26 cellular contexts compared by ENCODE assay signal in the genomic region with DNA sequence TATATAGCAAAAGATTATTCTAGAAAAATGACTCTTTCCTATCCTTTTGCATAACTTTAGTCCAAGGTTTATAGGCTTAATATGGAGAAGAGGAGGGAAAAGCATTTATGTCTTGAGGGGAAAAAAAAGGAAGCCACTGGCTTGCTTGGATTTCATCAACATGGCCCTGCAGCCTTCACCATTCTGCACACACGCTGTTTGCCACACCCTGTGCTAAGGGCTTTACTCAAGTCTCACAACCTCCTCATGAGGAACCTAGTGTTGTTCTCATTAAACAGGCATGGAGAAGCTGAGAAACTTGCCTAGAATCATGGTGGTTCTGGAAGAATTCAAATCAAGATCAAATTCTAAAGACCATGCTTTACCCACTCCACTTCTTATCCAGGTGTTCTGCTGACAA.
"Had no signal": no experiment of that assay in that cellular context is flagged by ENCODE, and none has a peak within 500 bp of the region (broad histone marks: within the 10 kb centered on the region; RNA-seq: fewer than 3 reads in every experiment).

No MANE protein-coding gene starts in this region.

- H3K27ac Mint-ChIP-seq: dendritic cell treated with granulocyte-macrophage colony-stimulating factor and Interleukin-4, amounts not matched to agents 40 ng/mL and 50 ng/mL, for 4 days; endodermal cell; mesothelial cell of epicardium; naive thymus-derived CD4-positive, alpha-beta T cell; nephron; neural progenitor cell; progenitor cell of endocrine pancreas; stimulated activated naive B cell treated with anti-CD40 and anti-IgM and Interleukin-4, amounts not matched to agents 10 μg/mL and 1 μg/mL and 100 μg/mL, for 72 hours; stimulated activated naive CD8-positive, alpha-beta T cell treated with anti-CD3 and anti-CD28 coated beads, Interleukin-15, Interleukin-2, amounts not matched to agents 100 ng/mL and 50 ng/mL, for 24 hours had no signal

- ATAC-seq: esophagus mucosa; gastrocnemius medialis; left lobe of liver; naive thymus-derived CD4-positive, alpha-beta T cell; right lobe of liver; stimulated activated naive B cell treated with anti-CD40 and anti-IgM and Interleukin-4, amounts not matched to agents 10 μg/mL and 1 μg/mL and 100 μg/mL, for 72 hours had no signal

- H3K36me3 Mint-ChIP-seq: mesothelial cell of epicardium; naive thymus-derived CD4-positive, alpha-beta T cell; neural progenitor cell; stimulated activated naive B cell treated with anti-CD40 and anti-IgM and Interleukin-4, amounts not matched to agents 10 μg/mL and 1 μg/mL and 100 μg/mL, for 72 hours had no signal

- H3K4me3 Mint-ChIP-seq: dendritic cell treated with granulocyte-macrophage colony-stimulating factor and Interleukin-4, amounts not matched to agents 40 ng/mL and 50 ng/mL, for 4 days; endodermal cell; mesothelial cell of epicardium; naive thymus-derived CD4-positive, alpha-beta T cell; nephron; neural progenitor cell; stimulated activated naive B cell treated with anti-CD40 and anti-IgM and Interleukin-4, amounts not matched to agents 10 μg/mL and 1 μg/mL and 100 μg/mL, for 72 hours; stimulated activated naive CD8-positive, alpha-beta T cell treated with anti-CD3 and anti-CD28 coated beads, Interleukin-15, Interleukin-2, amounts not matched to agents 100 ng/mL and 50 ng/mL, for 24 hours had no signal

- H3K9me3 Mint-ChIP-seq: dendritic cell treated with granulocyte-macrophage colony-stimulating factor and Interleukin-4, amounts not matched to agents 40 ng/mL and 50 ng/mL, for 4 days; endodermal cell; mesothelial cell of epicardium; nephron; neural progenitor cell; stimulated activated naive B cell treated with anti-CD40 and anti-IgM and Interleukin-4, amounts not matched to agents 10 μg/mL and 1 μg/mL and 100 μg/mL, for 72 hours; stimulated activated naive CD8-positive, alpha-beta T cell treated with anti-CD3 and anti-CD28 coated beads, Interleukin-15, Interleukin-2, amounts not matched to agents 100 ng/mL and 50 ng/mL, for 24 hours had no signal

- H3K9me3 ChIP-seq: gastrocnemius medialis, right lobe of liver, thoracic aorta, transverse colon, vagina had no signal

- H3K27ac ChIP-seq: epithelial cell of prostate, gastrocnemius medialis, neural progenitor cell, parathyroid adenoma, right lobe of liver, thoracic aorta, transverse colon, vagina had no signal

- H3K36me3 ChIP-seq: gastrocnemius medialis, neural progenitor cell, right lobe of liver, thoracic aorta had no signal

- H3K4me3 ChIP-seq: gastrocnemius medialis, neural progenitor cell, right lobe of liver, thoracic aorta, transverse colon, vagina had no signal

- DNase-seq: effector CD8-positive, alpha-beta T cell; endodermal cell; foreskin fibroblast; gastrocnemius medialis; head of caudate nucleus; kidney; mesenchymal stem cell; naive thymus-derived CD4-positive, alpha-beta T cell; right lobe of liver; small intestine; stimulated activated CD4-positive, alpha-beta T cell treated with anti-CD3 and anti-CD28 coated beads, Interleukin-15, amount 100 ng/mL, for 24 hours; stimulated activated CD4-positive, alpha-beta T cell treated with anti-CD3 and anti-CD28 coated beads, Interleukin-2, amount 100 ng/mL, for 48 hours; stimulated activated naive B cell treated with anti-CD40 and anti-IgM and Interleukin-4, amounts not matched to agents 10 μg/mL and 1 μg/mL and 100 μg/mL, for 72 hours; transverse colon had no signal

- H3K27me3 ChIP-seq: gastrocnemius medialis, neural progenitor cell, right lobe of liver, transverse colon, vagina had no signal

- H3K27me3 Mint-ChIP-seq: stimulated activated naive B cell treated with anti-CD40 and anti-IgM and Interleukin-4, amounts not matched to agents 10 μg/mL and 1 μg/mL and 100 μg/mL, for 72 hours; stimulated activated naive CD8-positive, alpha-beta T cell treated with anti-CD3 and anti-CD28 coated beads, Interleukin-15, Interleukin-2, amounts not matched to agents 100 ng/mL and 50 ng/mL, for 24 hours had no signal
